Comparison of ENCODE assay signal across 8 cellular contexts in genomic region chr1:210239295-210240155, GRCh38. TPM values are rescaled to one million over a fixed set of nuclear protein-coding genes. Genes with fewer than 3 reads are reported as not detected.
DNase-seq lines count a peak whose midpoint lies in the region; ATAC-seq and TF ChIP-seq lines count a peak whose summit lies in the region.

No MANE protein-coding gene starts in this region.

- no peaks in the 10 kb centered on the region for H3K27me3 ChIP-seq in brain microvascular endothelial cell (replicated peaks)
- H3K27me3 ChIP-seq in right lobe of liver, result peaks cover 0 to 6% of the 10 kb centered on the region in 2 donors

- no peak for TF ChIP-seq POLR2A in right lobe of liver (IDR thresholded peaks at IDR 0.05)

- DNase-seq in AG04449 (ENCODE audit: low read depth, low spot score), result peak; percentile 73
- DNase-seq in HS-27A (ENCODE audit: low read depth), result peak; percentile 82
- DNase-seq in brain microvascular endothelial cell, result peak; percentile 90
- no peak for DNase-seq in right lobe of liver
- DNase-seq in 8988T, result no peak
- no peak for DNase-seq in activated naive CD4-positive, alpha-beta T cell (lab: John Stamatoyannopoulos, UW)
- no peak for DNase-seq in effector CD8-positive, alpha-beta T cell (lab: John Stamatoyannopoulos, UW)

- H3K27ac ChIP-seq in brain microvascular endothelial cell (peak overlapping the region; percentile 83), right lobe of liver (no peak overlapping the region)

- H3K4me1 ChIP-seq in right lobe of liver, result no peaks in the 10 kb centered on the region

- H3K9me3 ChIP-seq in right lobe of liver, result no peaks in the 10 kb centered on the region

- H3K4me3 ChIP-seq in AG04449 (ENCODE audit: low read depth, low read length) (no peak overlapping the region), brain microvascular endothelial cell (ENCODE audit: low read depth, low read length) (no peak overlapping the region), right lobe of liver (no peak overlapping the region)

- intact Hi-C loops in right lobe of liver (cut with DNase I), result no loop called here

- ATAC-seq in right lobe of liver, result peak in 2 of 4 donors; percentile 31 to 63
- ATAC-seq in GM21367 (IDR thresholded peaks at IDR 0.05; ENCODE audit: unreplicated experiment), result no peak

- CTCF ChIA-PET in AG04449 (lab: Yijun Ruan, JAX), result interaction anchor here (0.8 to 1.7 kb wide), 7 partner anchors 12 to 96 kb away, joined by 3 to 6 read pairs (median 4); no protein-coding TSS in a partner anchor

- TF ChIP-seq CTCF in AG04449 (IDR thresholded peaks at IDR 0.05; ENCODE audit: insufficient read depth, low read length, missing control alignments) (peak; percentile 50), brain microvascular endothelial cell (IDR thresholded peaks at IDR 0.05; ENCODE audit: low read depth, low read length, missing control alignments) (peak; percentile 84), right lobe of liver (IDR thresholded peaks at IDR 0.05) (peak in 3 of 4 donors; percentile 14 to 31 (median 15))

- POLR2A ChIA-PET in AG04449 (lab: Yijun Ruan, JAX), result interaction anchor here (0.6 to 1.9 kb wide), 3 partner anchors 23 to 53 kb away, joined by 3 to 5 read pairs (median 4); no protein-coding TSS in a partner anchor

- 45% methylated on average over 7 of the region's 7 CpGs for WGBS in right lobe of liver (ENCODE audit: insufficient coverage, low coverage, low lambda C conversion rate, missing lambda C conversion rate)

- H3K36me3 ChIP-seq in brain microvascular endothelial cell (replicated peaks), result no peaks in the 10 kb centered on the region
- no peaks in the 10 kb centered on the region for H3K36me3 ChIP-seq in right lobe of liver

- in situ Hi-C loops in brain microvascular endothelial cell (cut with HindIII; ENCODE audit: low pct_ligation_motif_present, low sequenced_read_pairs), result no loop called here

RNA-seq across cellular contexts. Expression of gene SERTAD4, which starts 6.9 kb away (rescaled TPM):
- not detected for total RNA-seq in right lobe of liver

Comparison
In these comparisons a context has a peak if more than half of its experiments do, and no peak if none do; other contexts are left out.
1. DNase-seq: peak in AG04449 (single experiment), HS-27A (single experiment) and brain microvascular endothelial cell (single experiment); none in right lobe of liver (0 of 3), 8988T (single experiment), activated naive CD4-positive, alpha-beta T cell (0 of 4) and effector CD8-positive, alpha-beta T cell (single experiment).
2. CTCF ChIP-seq: peak in every context shown above with its lines; median percentile 84 in brain microvascular endothelial cell; 50 in AG04449; 15 in right lobe of liver.